ENCODE assay signal across 17 cellular contexts in genomic region chr20:63055575-63056235, GRCh38. TPM values are rescaled to one million over a fixed set of nuclear protein-coding genes. Genes with fewer than 3 reads are reported as not detected.
A peak's percentile ranks its signal among the peaks of the same experiment; 100 is the strongest.
DNase-seq lines count a peak whose midpoint lies in the region; ATAC-seq and TF ChIP-seq lines count a peak whose summit lies in the region.
"Had no signal": no experiment of that assay in that cellular context is flagged by ENCODE, and none has a peak within 500 bp of the region (broad histone marks: within the 10 kb centered on the region; RNA-seq: fewer than 3 reads in every experiment).

No MANE protein-coding gene starts in this region.

- H3K9me3 ChIP-seq in OCI-LY7 (ENCODE audit: low read length): peaks cover 10% of the 10 kb centered on the region
- H3K9me3 ChIP-seq: colonic mucosa, thoracic aorta had no signal

- H3K36me3 ChIP-seq in GM23338 (ENCODE audit: insufficient read depth) (no peaks in the 10 kb centered on the region), OCI-LY7 (ENCODE audit: insufficient read depth, low read length) (no peaks in the 10 kb centered on the region)
- H3K36me3 ChIP-seq: colonic mucosa, thoracic aorta had no signal

- H3K4me3 ChIP-seq in GM23338 (no peak overlapping the region), OCI-LY7 (ENCODE audit: low read depth, low read length, poor library complexity, severe bottlenecking) (no peak overlapping the region)
- H3K4me3 ChIP-seq: colonic mucosa, thoracic aorta had no signal

- H3K4me1 Mint-ChIP-seq in GM23338 (peaks cover 9% of the 10 kb centered on the region), WTC11 (no peaks in the 10 kb centered on the region), endothelial cell (ENCODE audit: unreplicated experiment) (peaks cover 3% of the 10 kb centered on the region)

- peaks cover 5% of the 10 kb centered on the region; the same call in 1 of the 2 replicates for H3K27me3 ChIP-seq in GM23338 (ENCODE audit: insufficient read depth)
- H3K27me3 ChIP-seq: colonic mucosa had no signal

- BruUV-seq in OCI-LY7 (replicated peaks; lab: Mats Ljungman, UMichigan): no TSS peak

- H3K9me3 Mint-ChIP-seq in GM23338 (no peaks in the 10 kb centered on the region; the same call in 2 of the 3 replicates), WTC11 (no peaks in the 10 kb centered on the region), endothelial cell (ENCODE audit: unreplicated experiment) (no peaks in the 10 kb centered on the region)
- H3K9me3 Mint-ChIP-seq: activated naive CD4-positive, alpha-beta T cell treated with anti-CD3 and anti-CD28 coated beads for 36 hours had no signal

- ATAC-seq in GM23338 (no peak), WTC11 (no peak), left ventricle myocardium superior (no peak)

- intact Hi-C loops in left ventricle myocardium superior (cut with micrococcal nuclease): no loop called here
- intact Hi-C loops in posterior cingulate gyrus (cut with DNase I): loop anchor here (1.0 kb wide), 1 partner anchor 124 kb away; no protein-coding TSS in a partner anchor
- intact Hi-C loops in OCI-LY7 (cut with micrococcal nuclease; ENCODE audit: unreplicated experiment): no loop called here

- POLR2A ChIA-PET in WTC11 (lab: Charles Lee) (no interaction called here), OCI-LY7 (lab: Charles Lee) (no interaction called here)

- no peak for DNase-seq in GM23338 (ENCODE audit: low spot score)
- peak; percentile 6 for DNase-seq in WTC11 (ENCODE audit: low spot score)
- DNase-seq in left ventricle myocardium superior: peak; percentile 24
- peak in 7 of 10 donors; percentile 8 to 84 (median 21) for DNase-seq in posterior cingulate gyrus
- no peak for DNase-seq in Kasumi-1 (lab: John Stamatoyannopoulos, UW)
- no peak for DNase-seq in A172 (ENCODE audit: low spot score)
- DNase-seq in OCI-LY7 (ENCODE audit: low spot score): no peak
- DNase-seq in endothelial cell (ENCODE audit: low spot score): no peak
- DNase-seq: colonic mucosa; GDM1; NK-92 treated with Interleukin-12 subunit alpha and Interleukin-12 subunit beta, amount 100 ng/mL, for 24 hours had no signal

- H3K4me1 ChIP-seq in GM23338 (ENCODE audit: insufficient read depth): no peaks in the 10 kb centered on the region
- H3K4me1 ChIP-seq in OCI-LY7 (ENCODE audit: insufficient read depth, low read length, poor library complexity, severe bottlenecking): no peaks in the 10 kb centered on the region
- H3K4me1 ChIP-seq: colonic mucosa had no signal

- H3K9me2 ChIP-seq in GM23338 (ENCODE audit: insufficient read depth) (no peaks in the 10 kb centered on the region), OCI-LY7 (ENCODE audit: insufficient read depth, low read length) (no peaks in the 10 kb centered on the region)

- H4K20me1 ChIP-seq in GM23338 (replicated peaks; ENCODE audit: insufficient read depth): no peaks in the 10 kb centered on the region
- no peaks in the 10 kb centered on the region for H4K20me1 ChIP-seq in OCI-LY7 (ENCODE audit: insufficient read depth, low read length)

- H3K36me3 Mint-ChIP-seq in GM23338 (ENCODE audit: low read depth): no peaks in the 10 kb centered on the region; the same call in 2 of the 3 replicates
- H3K36me3 Mint-ChIP-seq in WTC11: no peaks in the 10 kb centered on the region
- H3K36me3 Mint-ChIP-seq in endothelial cell (ENCODE audit: low read depth, unreplicated experiment): no peaks in the 10 kb centered on the region

- peak overlapping the region; percentile 66; the same call in 1 of the 2 replicates for H3K4me2 ChIP-seq in GM23338
- no peak overlapping the region for H3K4me2 ChIP-seq in OCI-LY7 (ENCODE audit: low read length)

- H2AFZ ChIP-seq in GM23338: no peak overlapping the region
- H2AFZ ChIP-seq in OCI-LY7 (ENCODE audit: low read length): no peak overlapping the region

- H3K4me3 Mint-ChIP-seq in GM23338 (no peak overlapping the region), WTC11 (no peak overlapping the region), endothelial cell (ENCODE audit: unreplicated experiment) (no peak overlapping the region)
- H3K4me3 Mint-ChIP-seq: activated naive CD4-positive, alpha-beta T cell treated with anti-CD3 and anti-CD28 coated beads for 36 hours had no signal

- no peaks in the 10 kb centered on the region for H3K79me2 ChIP-seq in GM23338 (replicated peaks; ENCODE audit: insufficient read depth)
- H3K79me2 ChIP-seq in OCI-LY7 (ENCODE audit: insufficient read depth, low read depth, low read length): no peaks in the 10 kb centered on the region

- H3K27ac Mint-ChIP-seq in GM23338 (no peak overlapping the region), WTC11 (no peak overlapping the region), endothelial cell (ENCODE audit: unreplicated experiment) (no peak overlapping the region)
- H3K27ac Mint-ChIP-seq: activated naive CD4-positive, alpha-beta T cell treated with anti-CD3 and anti-CD28 coated beads for 36 hours; progenitor cell of endocrine pancreas had no signal

- peaks cover 17% of the 10 kb centered on the region for H3F3A ChIP-seq in GM23338 (replicated peaks; ENCODE audit: low read depth)

- H3K27me3 Mint-ChIP-seq in GM23338 (ENCODE audit: insufficient read depth, low read depth, poor library complexity) (peaks cover 6% of the 10 kb centered on the region), WTC11 (ENCODE audit: low read depth) (no peaks in the 10 kb centered on the region; the same call in 1 of the 2 replicates), endothelial cell (ENCODE audit: unreplicated experiment) (no peaks in the 10 kb centered on the region)

- TF ChIP-seq CTCF in GM23338 (conservative IDR thresholded peaks at IDR 0.05; ENCODE audit: low read depth in 2 of 2): no peak
- TF ChIP-seq CTCF in WTC11 (IDR thresholded peaks at IDR 0.05): no peak
- TF ChIP-seq CTCF in OCI-LY7 (conservative IDR thresholded peaks at IDR 0.05; ENCODE audit: low read length): no peak
- TF ChIP-seq CTCF in endothelial cell (IDR thresholded peaks at IDR 0.05; ENCODE audit: unreplicated experiment): no peak

- H3K27ac ChIP-seq in GM23338 (ENCODE audit: low read depth) (no peak overlapping the region), OCI-LY7 (ENCODE audit: low read depth, low read length, poor library complexity, severe bottlenecking) (no peak overlapping the region)
- H3K27ac ChIP-seq: colonic mucosa, epithelial cell of prostate, thoracic aorta had no signal

- CTCF ChIA-PET in WTC11 (lab: Charles Lee) (interaction anchor here (0.6 to 2.1 kb wide), 38 partner anchors 9 to 1144 kb away, joined by 3 to 27 read pairs (median 4); partner anchors contain the start of gene YTHDF1), OCI-LY7 (lab: Charles Lee; ENCODE audit: unreplicated experiment) (no interaction called here)

TF ChIP-seq in GM23338, 12 proteins besides CTCF, POLR2A, EP300 and RAD21 (continues in another document):
- TF ChIP-seq EZH2 (IDR thresholded peaks at IDR 0.05; ENCODE audit: low read depth, unreplicated experiment): no peak
- no peak for TF ChIP-seq STAT1 (IDR thresholded peaks at IDR 0.05; ENCODE audit: unreplicated experiment)
- no peak for TF ChIP-seq JUNB (IDR thresholded peaks at IDR 0.05; ENCODE audit: unreplicated experiment)
- TF ChIP-seq ETS1 (IDR thresholded peaks at IDR 0.05): no peak

TF ChIP-seq in WTC11, 78 proteins besides CTCF, POLR2A, EP300 and RAD21 (continues in another document):
- TF ChIP-seq ATF2 (CRISPR knock-in tag; IDR thresholded peaks at IDR 0.05; ENCODE audit: borderline replicate concordance, low read depth) (no peak), PREB (CRISPR knock-in tag; IDR thresholded peaks at IDR 0.05; ENCODE audit: borderline replicate concordance) (no peak), ZNF219 (CRISPR knock-in tag; IDR thresholded peaks at IDR 0.05; ENCODE audit: borderline replicate concordance) (no peak), TP53 (CRISPR knock-in tag; IDR thresholded peaks at IDR 0.05) (no peak), ZNF396 (CRISPR knock-in tag; IDR thresholded peaks at IDR 0.05; ENCODE audit: borderline replicate concordance) (no peak), IRF2 (CRISPR knock-in tag; IDR thresholded peaks at IDR 0.05; ENCODE audit: borderline replicate concordance, low read depth) (no peak)

RNA-seq across cellular contexts. Expression of gene BHLHE23, which starts 48.9 kb away (rescaled TPM):
- 5.0 and 6.6 TPM in 2 replicates for total RNA-seq in GM23338 (2014; rRNA removed; shearing (Covaris generic))
- 0.52 TPM in 2 replicates for polyA plus RNA-seq in GM23338 (2016; fragmentation: Nextera tagmentation; extraction: Ambion mirVana)
- 0.57 to 1.3 TPM (median 0.66 TPM) in 3 replicates for total RNA-seq in WTC11 (2021)
- not detected for total RNA-seq in left ventricle myocardium superior
- total RNA-seq in A172 (2014; rRNA removed; shearing (Covaris generic)): not detected in 2 replicates
- total RNA-seq in OCI-LY7 (2014; rRNA removed; shearing (Covaris generic)): not detected in 2 replicates
- not detected in 2 replicates for total RNA-seq in OCI-LY7 (2022)
- not detected for total RNA-seq in endothelial cell (ENCODE audit: unreplicated experiment)
- total RNA-seq: activated naive CD4-positive, alpha-beta T cell treated with anti-CD3 and anti-CD28 coated beads for 36 hours; colonic mucosa; frontal cortex; progenitor cell of endocrine pancreas; thoracic aorta had no signal
- polyA plus RNA-seq: BJ had no signal

Comparison
In these comparisons a context has a peak if more than half of its experiments do, and no peak if none do; other contexts are left out.
1. DNase-seq: peak in WTC11 (single experiment), left ventricle myocardium superior (single experiment) and posterior cingulate gyrus (7 of 10); none in GM23338 (single experiment), Kasumi-1 (0 of 2), A172 (single experiment), OCI-LY7 (single experiment) and endothelial cell (single experiment).